32 cellular contexts compared by ENCODE assay signal in the genomic region with DNA sequence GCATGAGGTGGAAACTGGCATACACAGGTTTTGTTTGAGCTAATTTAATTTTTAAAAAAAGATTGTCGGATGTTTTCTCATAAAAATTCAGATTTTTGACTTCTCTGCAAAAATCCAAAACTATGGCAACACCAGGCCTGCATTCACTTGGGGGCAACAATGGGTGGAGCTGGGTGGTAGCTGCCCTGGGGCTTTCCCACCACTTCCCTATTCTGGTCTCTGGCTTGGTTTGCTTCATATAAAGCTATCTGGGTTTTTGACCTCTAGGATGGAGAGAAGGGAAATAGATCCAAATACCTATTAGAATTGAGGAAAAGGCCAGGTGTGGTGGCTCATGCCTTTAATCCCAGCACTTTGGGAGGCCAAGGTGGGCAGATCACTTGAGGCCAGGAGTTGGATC. TPM values are rescaled to one million over a fixed set of nuclear protein-coding genes. Genes with fewer than 3 reads are reported as not detected.
"Had no signal": no experiment of that assay in that cellular context is flagged by ENCODE, and none has a peak within 500 bp of the region (broad histone marks: within the 10 kb centered on the region; RNA-seq: fewer than 3 reads in every experiment).

No MANE protein-coding gene starts in this region.

- H3K27ac ChIP-seq: body of pancreas, breast epithelium, SJSA1, WERI-Rb-1 had no signal

- H3K27ac Mint-ChIP-seq: activated CD4-positive, alpha-beta T cell treated with anti-CD3 and anti-CD28 coated beads, Interleukin-2, amount 10 ng/mL, durations not matched to agents 7 days and 5 days; activated CD8-positive, alpha-beta T cell treated with anti-CD3 and anti-CD28 coated beads, Interleukin-2, amount 10 ng/mL, durations not matched to agents 7 days and 5 days; activated naive CD4-positive, alpha-beta T cell treated with anti-CD3 and anti-CD28 coated beads, Interleukin-2, amount 50 U/mL, for 24 hours; activated naive CD8-positive, alpha-beta T cell treated with anti-CD3 and anti-CD28 coated beads, Interleukin-2, amount 10 ng/mL, durations not matched to agents 7 days and 5 days; activated T-cell treated with anti-CD3 and anti-CD28 coated beads, Interleukin-2, amount 50 U/mL, for 24 hours; activated T-helper 2 cell treated with anti-CD3 and anti-CD28 coated beads, Interferon-gamma antibody, Interleukin-2, Interleukin-4, amounts not matched to agents 10 μg/mL and 5 μg/mL and 100 μg/mL, durations not matched to agents 14 hours and 24 hours and 36 hours had no signal

- H3K4me1 ChIP-seq: breast epithelium had no signal

- H3K4me3 Mint-ChIP-seq: activated CD4-positive, alpha-beta T cell treated with anti-CD3 and anti-CD28 coated beads, Interleukin-2, amount 10 ng/mL, durations not matched to agents 7 days and 5 days; activated CD8-positive, alpha-beta T cell treated with anti-CD3 and anti-CD28 coated beads, Interleukin-2, amount 10 ng/mL, durations not matched to agents 7 days and 5 days; activated naive CD4-positive, alpha-beta T cell treated with anti-CD3 and anti-CD28 coated beads, Interleukin-2, amount 50 U/mL, for 24 hours; activated naive CD8-positive, alpha-beta T cell treated with anti-CD3 and anti-CD28 coated beads, Interleukin-2, amount 10 ng/mL, durations not matched to agents 7 days and 5 days; activated T-cell treated with anti-CD3 and anti-CD28 coated beads, Interleukin-2, amount 50 U/mL, for 24 hours had no signal

- H3K27me3 ChIP-seq: body of pancreas, breast epithelium, MG63 had no signal

- ATAC-seq: activated CD8-positive, alpha-beta T cell treated with anti-CD3 and anti-CD28 coated beads, Interleukin-2, amount 10 ng/mL, durations not matched to agents 7 days and 5 days; body of pancreas had no signal

- DNase-seq: activated CD4-positive, alpha-beta T cell treated with anti-CD3 and anti-CD28 coated beads, Interleukin-2, amount 10 ng/mL, durations not matched to agents 7 days and 5 days; activated CD4-positive, alpha-beta T cell treated with anti-CD3 and anti-CD28 coated beads, Interleukin-2, amount 50 U/mL, for 48 hours; activated CD8-positive, alpha-beta T cell treated with anti-CD3 and anti-CD28 coated beads, Interleukin-2, amount 10 ng/mL, durations not matched to agents 7 days and 5 days; activated gamma-delta T cell; activated naive CD4-positive, alpha-beta T cell treated with Interleukin-2 at 50 U/mL for 16 hours; activated naive CD8-positive, alpha-beta T cell treated with anti-CD3 and anti-CD28 coated beads, Interleukin-2, amount 10 ng/mL, durations not matched to agents 7 days and 5 days; activated T-cell treated with anti-CD3 and anti-CD28 coated beads, Interleukin-2, amount 50 U/mL, for 24 hours; body of pancreas; KG1; MG63; NCI-H1092; NCI-H1436 treated with DMSO at 0.1 percent for 48 hours; NCI-H1694 treated with DMSO at 0.1 percent for 48 hours; NCI-H2029; NCI-H345; NCI-H510A; NCI-H526; NCI-H748 treated with DMSO at 0.1 percent for 48 hours; NK-92 treated with Interleukin-12 subunit alpha and Interleukin-12 subunit beta, amount 100 ng/mL, for 24 hours; Right ventricle myocardium superior; SK-N-SH; SW 1271; T-helper 1 cell; T-helper 2 cell; T-helper 9 cell; WERI-Rb-1 had no signal

- H3K4me1 Mint-ChIP-seq: activated CD4-positive, alpha-beta T cell treated with anti-CD3 and anti-CD28 coated beads, Interleukin-2, amount 10 ng/mL, durations not matched to agents 7 days and 5 days; activated naive CD8-positive, alpha-beta T cell treated with anti-CD3 and anti-CD28 coated beads, Interleukin-2, amount 10 ng/mL, durations not matched to agents 7 days and 5 days had no signal

- H3K36me3 ChIP-seq: breast epithelium, MG63, SJSA1, WERI-Rb-1 had no signal

- H3K4me3 ChIP-seq: body of pancreas, breast epithelium, MG63, SJSA1 had no signal

- H3K9me3 ChIP-seq: body of pancreas, breast epithelium, SJSA1, SK-N-SH had no signal

RNA-seq across cellular contexts. Expression of a gene that starts 5.5 kb away (rescaled TPM):
- total RNA-seq: activated CD8-positive, alpha-beta T cell treated with anti-CD3 and anti-CD28 coated beads, Interleukin-2, amount 10 ng/mL, durations not matched to agents 7 days and 5 days; activated T-helper 2 cell treated with anti-CD3 and anti-CD28 coated beads, Interferon-gamma antibody, Interleukin-2, Interleukin-4, amounts not matched to agents 10 μg/mL and 5 μg/mL and 100 μg/mL, durations not matched to agents 14 hours and 24 hours and 36 hours had no signal

RNA-seq across cellular contexts. Expression of a gene that starts 55.1 kb away (rescaled TPM):
- total RNA-seq: activated CD4-positive, alpha-beta T cell treated with anti-CD3 and anti-CD28 coated beads, Interleukin-2, amount 10 ng/mL, durations not matched to agents 7 days and 5 days; activated CD8-positive, alpha-beta T cell treated with anti-CD3 and anti-CD28 coated beads, Interleukin-2, amount 10 ng/mL, durations not matched to agents 7 days and 5 days; activated naive CD8-positive, alpha-beta T cell treated with anti-CD3 and anti-CD28 coated beads, Interleukin-2, amount 10 ng/mL, durations not matched to agents 7 days and 5 days; activated T-helper 2 cell treated with anti-CD3 and anti-CD28 coated beads, Interferon-gamma antibody, Interleukin-2, Interleukin-4, amounts not matched to agents 10 μg/mL and 5 μg/mL and 100 μg/mL, durations not matched to agents 14 hours and 24 hours and 36 hours; astrocyte; body of pancreas; breast epithelium; OCI-LY7; Right ventricle myocardium superior; SJSA1 had no signal
- polyA plus RNA-seq: SK-N-SH had no signal
